ENCODE assay signal across 7 cellular contexts in the genomic region with DNA sequence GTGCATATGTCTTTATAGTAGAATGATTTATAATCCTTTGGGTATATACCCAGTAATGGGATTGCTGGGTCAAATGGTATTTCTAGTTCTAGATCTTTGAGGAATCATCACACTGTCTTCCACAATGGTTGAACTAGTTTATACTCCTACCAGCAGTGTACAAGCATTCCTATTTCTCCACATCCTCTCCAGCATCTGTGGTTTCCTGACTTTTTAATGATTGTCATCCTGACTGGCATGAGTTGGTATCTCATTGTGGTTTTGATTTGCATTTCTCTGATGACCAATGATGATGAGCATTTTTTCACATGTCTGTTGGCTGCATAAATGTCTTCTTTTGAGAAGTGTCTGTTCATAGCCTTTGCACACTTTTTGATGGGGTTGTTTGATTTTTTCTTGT.
DNase-seq lines count a peak whose midpoint lies in the region; ATAC-seq and TF ChIP-seq lines count a peak whose summit lies in the region.
"Not testable (repeated sequence)": the region's sequence is repeated elsewhere in the genome, so short reads cannot be mapped to it uniquely, and the experiment has no call there.

No MANE protein-coding gene starts in this region.

- DNase-seq in Daoy (ENCODE audit: low read depth) (peak; percentile 44), HCEC 1CT (peak; percentile 13), M059J (ENCODE audit: low read depth) (peak; percentile 84), RPMI7951 (ENCODE audit: low read depth) (peak; percentile 91), mammary epithelial cell (peak; percentile 68), foreskin keratinocyte (peak; percentile 50 to 79), renal cortical epithelial cell (ENCODE audit: low read depth) (peak; percentile 5)

- not testable (repeated sequence) for H3K4me1 ChIP-seq in mammary epithelial cell (ENCODE audit: insufficient read depth, low read length); foreskin keratinocyte

- H2AFZ ChIP-seq in mammary epithelial cell (ENCODE audit: low read depth, low read length) = not testable (repeated sequence)

- TF ChIP-seq CTCF in mammary epithelial cell (conservative IDR thresholded peaks at IDR 0.05 in 1 of 2, IDR thresholded peaks at IDR 0.05 in 1 of 2; ENCODE audit: extremely low read depth in 1 of 2, insufficient read depth in 1 of 2, low read depth in 1 of 2, low read length in 2 of 2); foreskin keratinocyte (conservative IDR thresholded peaks at IDR 0.05): not testable (repeated sequence)

- H3K9ac ChIP-seq in mammary epithelial cell (ENCODE audit: insufficient read depth, low read length) = not testable (repeated sequence)

- intact Hi-C loops in mammary epithelial cell (cut with micrococcal nuclease) = not testable (repeated sequence)

- not testable (repeated sequence) for H3K27ac ChIP-seq in mammary epithelial cell (ENCODE audit: insufficient read depth, low read depth, low read length); foreskin keratinocyte

- dilution Hi-C loops in mammary epithelial cell (cut with HindIII; ENCODE audit: low sequenced_read_pairs) = not testable (repeated sequence)

- not testable (repeated sequence) for ATAC-seq in foreskin keratinocyte

- not testable (repeated sequence) for H4K20me1 ChIP-seq in mammary epithelial cell (ENCODE audit: insufficient read depth, low read length)

- not testable (repeated sequence) for H3K79me2 ChIP-seq in mammary epithelial cell (ENCODE audit: insufficient read depth, low read length)

- not testable (repeated sequence) for H3K27me3 ChIP-seq in mammary epithelial cell (ENCODE audit: insufficient read depth, low read length); foreskin keratinocyte

- not testable (repeated sequence) for H3K4me2 ChIP-seq in mammary epithelial cell (ENCODE audit: insufficient read depth, low read depth, low read length)

- not testable (repeated sequence) for BruUV-seq in mammary epithelial cell (replicated peaks; lab: Mats Ljungman, UMichigan)

- not testable (repeated sequence) for H3K9me3 ChIP-seq in mammary epithelial cell (replicated peaks; ENCODE audit: insufficient read depth, low read length)

- not testable (repeated sequence) for H3K4me3 ChIP-seq in mammary epithelial cell (replicated peaks in 1 of 3; ENCODE audit: insufficient read depth in 1 of 3, low read depth in 2 of 3, low read length in 3 of 3)

- not testable (repeated sequence) for H3K36me3 ChIP-seq in mammary epithelial cell (ENCODE audit: insufficient read depth, low read length)

- in situ Hi-C loops in mammary epithelial cell (cut with MboI; ENCODE audit: low sequenced_read_pairs in 2 of 2) = not testable (repeated sequence)

- CTCF ChIA-PET in mammary epithelial cell (lab: Charles Lee; ENCODE audit: low non-redundant PET) = not testable (repeated sequence)

Comparison
In these comparisons a context has a peak if more than half of its experiments do, and no peak if none do; other contexts are left out.
1. DNase-seq: peak in every context shown above with its lines; median percentile 91 in RPMI7951; 84 in M059J; 68 in mammary epithelial cell; 64 in foreskin keratinocyte; 44 in Daoy; 13 in HCEC 1CT; 5 in renal cortical epithelial cell.